14 cellular contexts compared by ENCODE assay signal in the genomic region with DNA sequence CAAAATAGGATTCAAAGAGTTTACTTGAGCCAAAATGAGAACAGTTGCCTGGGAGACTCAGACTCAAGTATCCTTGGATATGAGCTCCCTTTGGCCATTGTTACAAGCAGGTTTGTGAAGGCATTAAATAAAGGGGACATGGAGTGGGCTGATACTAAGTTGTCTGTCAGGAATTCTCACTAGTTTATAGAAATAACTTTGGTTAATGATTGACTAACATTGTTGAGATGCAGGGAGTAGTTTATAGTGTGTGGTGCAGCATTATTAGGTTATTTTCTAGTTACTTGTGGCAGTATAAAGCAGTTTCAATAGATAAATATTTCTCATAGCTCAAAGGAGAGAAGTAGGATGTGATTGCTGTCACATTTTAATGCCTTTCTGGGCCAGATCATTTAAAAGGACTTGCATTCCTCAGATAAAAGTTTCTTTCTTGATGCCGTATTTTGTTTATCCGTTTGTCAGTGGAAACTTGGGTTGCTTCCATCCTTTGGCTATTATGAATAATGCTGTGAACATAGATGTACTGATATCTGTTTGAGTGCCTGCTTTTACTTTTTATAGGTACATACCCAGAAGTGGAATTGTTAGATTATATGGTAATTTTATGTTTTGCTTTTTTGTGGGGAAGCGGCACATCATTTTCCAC.
DNase-seq lines count a peak whose midpoint lies in the region; ATAC-seq and TF ChIP-seq lines count a peak whose summit lies in the region.
"Had no signal": no experiment of that assay in that cellular context is flagged by ENCODE, and none has a peak within 500 bp of the region (broad histone marks: within the 10 kb centered on the region; RNA-seq: fewer than 3 reads in every experiment).

No MANE protein-coding gene starts in this region.

- no peak overlapping the region for H3K27ac ChIP-seq in ACC112 (ENCODE audit: low read depth, low read length)
- H3K27ac ChIP-seq in muscle layer of colon (ENCODE audit: low read depth, low read length), result peak overlapping the region; percentile 3
- H3K27ac ChIP-seq: gastrocnemius medialis, PC-9 had no signal

- peaks cover 13% of the 10 kb centered on the region for H3K36me3 ChIP-seq in ACC112 (ENCODE audit: insufficient read depth, low read length)
- no peaks in the 10 kb centered on the region for H3K36me3 ChIP-seq in muscle layer of colon (ENCODE audit: insufficient read depth, low read length)
- H3K36me3 ChIP-seq: gastrocnemius medialis had no signal

- DNase-seq in LNCaP clone FGC (ENCODE audit: low read depth) (peak; percentile 19), fibroblast of gingiva (ENCODE audit: low read depth) (peak; percentile 52), GM03348 (ENCODE audit: low spot score) (no peak)
- DNase-seq in activated CD4-positive, alpha-beta T cell treated with anti-CD3 and anti-CD28 coated beads, Interleukin-2, amount 50 U/mL, for 48 hours, result no peak
- DNase-seq: activated CD4-positive, alpha-beta T cell treated with anti-CD3 and anti-CD28 coated beads, Interleukin-2, amount 10 ng/mL, durations not matched to agents 24 days and 14 days; activated effector memory CD4-positive, alpha-beta T cell treated with anti-CD3 and anti-CD28 coated beads, Interleukin-2, amount 50 U/mL, for 16 hours; gastrocnemius medialis; left cardiac atrium; nucleus accumbens; PC-9 had no signal

- H3K27me3 ChIP-seq in ACC112 (ENCODE audit: insufficient read depth, low read length), result no peaks in the 10 kb centered on the region
- no peaks in the 10 kb centered on the region for H3K27me3 ChIP-seq in muscle layer of colon (ENCODE audit: control insufficient read depth in 1 of 2, insufficient read depth in 2 of 2, low read length in 2 of 2)
- H3K27me3 ChIP-seq: gastrocnemius medialis had no signal

- H3K9me3 ChIP-seq in muscle layer of colon (ENCODE audit: low read length), result no peaks in the 10 kb centered on the region

- no peak for TF ChIP-seq CTCF in LNCaP clone FGC (IDR thresholded peaks at IDR 0.05; ENCODE audit: control insufficient read depth, extremely low read depth, insufficient read depth)

- ATAC-seq in GM19395 (IDR thresholded peaks at IDR 0.05; ENCODE audit: unreplicated experiment) (no peak), HG03378 (IDR thresholded peaks at IDR 0.05; ENCODE audit: unreplicated experiment) (no peak)
- ATAC-seq: gastrocnemius medialis had no signal

- H3K4me1 ChIP-seq in ACC112 (ENCODE audit: control insufficient read depth, insufficient read depth, low read length, unreplicated experiment), result peaks cover 4% of the 10 kb centered on the region
- H3K4me1 ChIP-seq in muscle layer of colon (ENCODE audit: insufficient read depth, low read length), result peaks cover 12% of the 10 kb centered on the region

- H3K79me2 ChIP-seq in ACC112 (ENCODE audit: control insufficient read depth, insufficient read depth, low read length, unreplicated experiment), result peaks cover 88% of the 10 kb centered on the region

- 0 out of 2 replicates have a peak overlapping the region, but pooled peaks have one; percentile 4 for H3K4me3 ChIP-seq in ACC112 (ENCODE audit: low read depth, low read length)
- H3K4me3 ChIP-seq in LNCaP clone FGC (ENCODE audit: low read depth, low read length), result no peak overlapping the region
- no peak overlapping the region for H3K4me3 ChIP-seq in muscle layer of colon (ENCODE audit: low read depth in 1 of 2, low read length in 2 of 2)
- H3K4me3 ChIP-seq: gastrocnemius medialis, PC-9 had no signal

- no peak overlapping the region for H2AFZ ChIP-seq in ACC112 (ENCODE audit: low read length, unreplicated experiment)
- H2AFZ ChIP-seq: PC-9 had no signal

- H3K9ac ChIP-seq in muscle layer of colon (ENCODE audit: low read length), result no peak overlapping the region

Comparison
In these comparisons a context has a peak if more than half of its experiments do, and no peak if none do; other contexts are left out.
1. DNase-seq: peak in LNCaP clone FGC (single experiment) and fibroblast of gingiva (single experiment); none in GM03348 (single experiment) and activated CD4-positive, alpha-beta T cell treated with anti-CD3 and anti-CD28 coated beads, Interleukin-2, amount 50 U/mL, for 48 hours (0 of 2).